Comparison of ENCODE assay signal across 11 cellular contexts in the genomic region with DNA sequence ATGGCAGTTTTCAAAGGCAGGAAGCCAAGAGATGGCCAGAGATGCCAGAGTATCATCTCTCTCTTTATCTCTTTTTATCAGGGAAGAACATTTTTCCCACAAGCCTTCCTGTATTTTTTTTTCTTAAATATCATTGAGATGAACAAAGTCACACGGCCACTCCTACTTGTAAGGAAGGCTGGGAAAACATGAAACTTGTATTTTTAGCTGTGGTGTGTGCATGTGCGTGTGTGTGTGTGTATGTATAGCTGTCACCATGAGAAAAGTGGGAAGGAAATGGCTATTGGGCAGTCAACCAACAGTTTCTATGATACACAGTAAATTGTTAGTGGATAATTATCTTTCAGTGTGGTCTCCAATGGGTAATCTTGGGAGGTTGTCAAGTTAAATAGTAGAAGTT.
"Had no signal": no experiment of that assay in that cellular context is flagged by ENCODE, and none has a peak within 500 bp of the region (broad histone marks: within the 10 kb centered on the region; RNA-seq: fewer than 3 reads in every experiment).

No MANE protein-coding gene starts in this region.

- ATAC-seq: effector memory CD8-positive, alpha-beta T cell; heart left ventricle; natural killer cell had no signal

- DNase-seq: cortex of kidney; effector memory CD8-positive, alpha-beta T cell; heart left ventricle; hippocampal formation; natural killer cell; nucleus accumbens; ovary; small intestine; stimulated activated CD4-positive, alpha-beta T cell treated with anti-CD3 and anti-CD28 coated beads, Interleukin-12 subunit alpha, Interleukin-12 subunit beta, amount 100 ng/mL, for 4 hours; stimulated activated naive CD4-positive, alpha-beta T cell treated with Interleukin-2 at 50 U/mL for 16 hours; thyroid gland had no signal
